Comparison of ENCODE assay signal across 10 cellular contexts in genomic region chr11:7578276-7578955, GRCh38.
DNase-seq lines count a peak whose midpoint lies in the region; ATAC-seq and TF ChIP-seq lines count a peak whose summit lies in the region.
"Had no signal": no experiment of that assay in that cellular context is flagged by ENCODE, and none has a peak within 500 bp of the region (broad histone marks: within the 10 kb centered on the region; RNA-seq: fewer than 3 reads in every experiment).

No MANE protein-coding gene starts in this region.

- H3K4me3 Mint-ChIP-seq in stimulated activated naive CD8-positive, alpha-beta T cell treated with anti-CD3 and anti-CD28 coated beads, Interleukin-15, Interleukin-2, amounts not matched to agents 100 ng/mL and 50 ng/mL, for 24 hours, result peak overlapping the region; percentile 18
- H3K4me3 Mint-ChIP-seq in natural killer cell, result peak overlapping the region; percentile 72

- peak overlapping the region; percentile 46 for H3K4me3 ChIP-seq in choroid plexus epithelial cell (ENCODE audit: low read depth, low read length)
- no peak overlapping the region for H3K4me3 ChIP-seq in H7 (ENCODE audit: insufficient read depth, low read depth, low read length)

- no peaks in the 10 kb centered on the region for H3K27me3 ChIP-seq in H7 (ENCODE audit: control insufficient read depth, insufficient read depth, low read length)

- H3K27ac Mint-ChIP-seq in stimulated activated naive CD8-positive, alpha-beta T cell treated with anti-CD3 and anti-CD28 coated beads, Interleukin-15, Interleukin-2, amounts not matched to agents 100 ng/mL and 50 ng/mL, for 24 hours, result no peak overlapping the region
- peak overlapping the region; percentile 41 to 82 for H3K27ac Mint-ChIP-seq in natural killer cell

- H3K9me3 Mint-ChIP-seq in stimulated activated naive CD8-positive, alpha-beta T cell treated with anti-CD3 and anti-CD28 coated beads, Interleukin-15, Interleukin-2, amounts not matched to agents 100 ng/mL and 50 ng/mL, for 24 hours, result no peaks in the 10 kb centered on the region
- H3K9me3 Mint-ChIP-seq in natural killer cell, result no peaks in the 10 kb centered on the region

- H3K27me3 Mint-ChIP-seq in stimulated activated naive CD8-positive, alpha-beta T cell treated with anti-CD3 and anti-CD28 coated beads, Interleukin-15, Interleukin-2, amounts not matched to agents 100 ng/mL and 50 ng/mL, for 24 hours, result peaks cover 32% of the 10 kb centered on the region
- peaks cover 3 to 33% of the 10 kb centered on the region in 2 donors for H3K27me3 Mint-ChIP-seq in natural killer cell (ENCODE audit: low read depth in 2 of 2)

- no peaks in the 10 kb centered on the region for H3K36me3 Mint-ChIP-seq in stimulated activated naive CD8-positive, alpha-beta T cell treated with anti-CD3 and anti-CD28 coated beads, Interleukin-15, Interleukin-2, amounts not matched to agents 100 ng/mL and 50 ng/mL, for 24 hours (ENCODE audit: low read depth)
- no peaks in the 10 kb centered on the region for H3K36me3 Mint-ChIP-seq in natural killer cell

- H3K4me1 Mint-ChIP-seq in stimulated activated naive CD8-positive, alpha-beta T cell treated with anti-CD3 and anti-CD28 coated beads, Interleukin-15, Interleukin-2, amounts not matched to agents 100 ng/mL and 50 ng/mL, for 24 hours (ENCODE audit: low read depth), result peaks cover 40% of the 10 kb centered on the region
- H3K4me1 Mint-ChIP-seq in natural killer cell, result peaks cover 31 to 41% of the 10 kb centered on the region in 2 donors

- in situ Hi-C loops in KBM-7 (cut with MboI; ENCODE audit: low pct_unique_long_range_greater_than_20kb, low sequenced_read_pairs), result no loop called here

- intact Hi-C loops in natural killer cell (cut with micrococcal nuclease), result no loop called here

- no peak for TF ChIP-seq CTCF in choroid plexus epithelial cell (conservative IDR thresholded peaks at IDR 0.05; ENCODE audit: low read depth, low read length)
- no peak for TF ChIP-seq CTCF in natural killer cell (IDR thresholded peaks at IDR 0.05)

- no peaks in the 10 kb centered on the region for H3K36me3 ChIP-seq in H7 (replicated peaks; ENCODE audit: control insufficient read depth, insufficient read depth, low read length)

- no peak for DNase-seq in stimulated activated naive CD8-positive, alpha-beta T cell treated with anti-CD3 and anti-CD28 coated beads, Interleukin-15, Interleukin-2, amounts not matched to agents 100 U/mL and 50 U/mL, for 24 hours
- DNase-seq in choroid plexus epithelial cell (ENCODE audit: low read depth), result no peak
- DNase-seq in natural killer cell, result no peak
- no peak for DNase-seq in H7
- no peak for DNase-seq in KBM-7
- no peak for DNase-seq in COR-L47 (lab: John Stamatoyannopoulos, UW)
- no peak for DNase-seq in NCI-H446 treated with DMSO at 0.1 percent for 48 hours (lab: John Stamatoyannopoulos, UW)
- DNase-seq: activated CD8-positive, alpha-beta memory T cell treated with anti-CD3 and anti-CD28 coated beads for 24 hours; NCI-H1436 treated with DMSO at 0.1 percent for 48 hours had no signal

- no peak for ATAC-seq in stimulated activated naive CD8-positive, alpha-beta T cell treated with anti-CD3 and anti-CD28 coated beads, Interleukin-15, Interleukin-2, amounts not matched to agents 100 U/mL and 50 U/mL, for 24 hours
- no peak for ATAC-seq in natural killer cell
